13 cellular contexts compared by ENCODE assay signal in genomic region chr1:111878649-111879048, GRCh38.
DNase-seq lines count a peak whose midpoint lies in the region; ATAC-seq and FAIRE-seq lines count a peak whose summit lies in the region.
"Had no signal": no experiment of that assay in that cellular context is flagged by ENCODE, and none has a peak within 500 bp of the region (broad histone marks: within the 10 kb centered on the region; RNA-seq: fewer than 3 reads in every experiment).

No MANE protein-coding gene starts in this region.

- H3K4me3 Mint-ChIP-seq in activated T-helper 17 cell treated with anti-CD3 and anti-CD28 coated beads, Interleukin-2, amount 50 U/mL, for 72 hours = no peak overlapping the region
- no peak overlapping the region for H3K4me3 Mint-ChIP-seq in memory B cell
- H3K4me3 Mint-ChIP-seq: activated T-helper 1 cell treated with anti-CD3 and anti-CD28 coated beads, Interleukin-12 subunit alpha, Interleukin-12 subunit beta, Interleukin-2, Interleukin-4 antibody, amounts not matched to agents 30 ng/mL and 10 ng/mL and 1 ng/mL, durations not matched to agents 14 hours and 24 hours and 36 hours had no signal

- intact Hi-C loops in sciatic nerve (cut with DNase I) = no loop called here

- peak; percentile 9 for FAIRE-seq in GM18507 (lab: Jason Lieb, UNC)

- ATAC-seq in HG02610 (IDR thresholded peaks at IDR 0.05; ENCODE audit: unreplicated experiment) = peak; percentile 65
- ATAC-seq in activated T-helper 17 cell treated with anti-CD3 and anti-CD28 coated beads, Interleukin-2, amount 50 U/mL, for 72 hours (replicated peaks) = peak; percentile 32
- ATAC-seq in memory B cell (ENCODE audit: low read depth) = peak; percentile 97
- no peak for ATAC-seq in sciatic nerve
- ATAC-seq: heart right ventricle had no signal

- no peak overlapping the region for H3K27ac Mint-ChIP-seq in activated T-helper 17 cell treated with anti-CD3 and anti-CD28 coated beads, Interleukin-2, amount 50 U/mL, for 72 hours
- H3K27ac Mint-ChIP-seq in memory B cell = no peak overlapping the region
- H3K27ac Mint-ChIP-seq: activated T-helper 1 cell treated with anti-CD3 and anti-CD28 coated beads, Interleukin-12 subunit alpha, Interleukin-12 subunit beta, Interleukin-2, Interleukin-4 antibody, amounts not matched to agents 30 ng/mL and 10 ng/mL and 1 ng/mL, durations not matched to agents 14 hours and 24 hours and 36 hours had no signal

- H3K27me3 Mint-ChIP-seq in activated T-helper 17 cell treated with anti-CD3 and anti-CD28 coated beads, Interleukin-2, amount 50 U/mL, for 72 hours = peaks cover 40% of the 10 kb centered on the region
- H3K27me3 Mint-ChIP-seq in memory B cell = peaks cover 17% of the 10 kb centered on the region

- no peaks in the 10 kb centered on the region for H3K4me1 Mint-ChIP-seq in activated T-helper 17 cell treated with anti-CD3 and anti-CD28 coated beads, Interleukin-2, amount 50 U/mL, for 72 hours
- H3K4me1 Mint-ChIP-seq in memory B cell = peaks cover 15% of the 10 kb centered on the region

- H3K36me3 Mint-ChIP-seq in activated T-helper 17 cell treated with anti-CD3 and anti-CD28 coated beads, Interleukin-2, amount 50 U/mL, for 72 hours (ENCODE audit: low read depth) = no peaks in the 10 kb centered on the region
- H3K36me3 Mint-ChIP-seq in memory B cell = no peaks in the 10 kb centered on the region

- DNase-seq in GM18507 (ENCODE audit: extremely low spot score, insufficient read length, low read depth) = no peak
- peak in 1 of 2 donors; percentile 11 for DNase-seq in memory B cell (ENCODE audit: low spot score in 2 of 2)
- DNase-seq in sciatic nerve (ENCODE audit: low spot score) = no peak
- DNase-seq in activated T-cell treated with anti-CD3 and anti-CD28 coated beads, Interleukin-2, amount 50 U/mL, for 1 hour = no peak
- DNase-seq in NK-92 treated with Interleukin-12 subunit alpha and Interleukin-12 subunit beta, amount 100 ng/mL, for 24 hours (lab: John Stamatoyannopoulos, UW) = no peak
- DNase-seq in anterior cingulate cortex (lab: John Stamatoyannopoulos, UW) = no peak
- DNase-seq: heart right ventricle, NCI-H2029, ovary, SHP77 had no signal

- H3K9me3 Mint-ChIP-seq in activated T-helper 17 cell treated with anti-CD3 and anti-CD28 coated beads, Interleukin-2, amount 50 U/mL, for 72 hours = no peaks in the 10 kb centered on the region
- H3K9me3 Mint-ChIP-seq in memory B cell = no peaks in the 10 kb centered on the region
- H3K9me3 Mint-ChIP-seq: activated T-helper 1 cell treated with anti-CD3 and anti-CD28 coated beads, Interleukin-12 subunit alpha, Interleukin-12 subunit beta, Interleukin-2, Interleukin-4 antibody, amounts not matched to agents 30 ng/mL and 10 ng/mL and 1 ng/mL, durations not matched to agents 14 hours and 24 hours and 36 hours had no signal
